ENCODE assay signal across 15 cellular contexts in genomic region chr6:71321344-71321743, GRCh38.
"Had no signal": no experiment of that assay in that cellular context is flagged by ENCODE, and none has a peak within 500 bp of the region (broad histone marks: within the 10 kb centered on the region; RNA-seq: fewer than 3 reads in every experiment).

No MANE protein-coding gene starts in this region.

- DNase-seq: activated CD4-positive, CD25-positive, alpha-beta regulatory T cell treated with anti-CD3 and anti-CD28 coated beads, Interleukin-2, amount 50 U/mL, for 72 hours; activated CD8-positive, alpha-beta memory T cell treated with anti-CD3 and anti-CD28 coated beads, Interleukin-2, amount 50 U/mL, for 4 hours; activated naive CD4-positive, alpha-beta T cell treated with anti-CD3 and anti-CD28 coated beads for 36 hours; activated naive CD8-positive, alpha-beta T cell treated with anti-CD3 and anti-CD28 coated beads, Interleukin-2, amount 10 ng/mL, durations not matched to agents 7 days and 5 days; activated T-cell treated with anti-CD3 and anti-CD28 coated beads, Interleukin-2, amount 50 U/mL, for 24 hours; amygdala; caudate nucleus; effector CD4-positive, alpha-beta T cell; foreskin melanocyte; kidney; naive thymus-derived CD8-positive, alpha-beta T cell; sigmoid colon; stimulated activated CD4-positive, alpha-beta T cell treated with anti-CD3 and anti-CD28 coated beads, Interleukin-15, amount 100 ng/mL, for 24 hours; stomach had no signal

- ATAC-seq: naive thymus-derived CD8-positive, alpha-beta T cell; stimulated activated memory B cell treated with anti-CD40 and anti-IgM and Interleukin-4, amounts not matched to agents 10 μg/mL and 1 μg/mL and 100 μg/mL, for 72 hours had no signal
